In the genomic region with DNA sequence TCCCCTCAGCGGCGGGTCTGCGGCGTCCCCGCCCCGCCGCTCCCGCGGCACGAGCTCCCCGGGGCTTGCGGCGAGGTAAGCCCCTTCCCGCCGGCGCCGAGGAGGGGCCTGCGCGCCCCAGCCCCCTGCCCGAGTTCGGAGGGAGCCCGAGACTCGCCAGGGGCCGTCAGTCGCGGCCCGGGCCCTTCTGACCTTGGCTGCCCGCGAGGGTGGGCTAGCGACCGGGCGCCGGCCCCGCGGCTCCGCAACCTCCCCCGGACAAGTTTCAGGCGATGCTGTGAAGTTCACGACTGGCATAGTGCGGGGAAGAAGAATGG, we compare ENCODE assay signal across 8 cellular contexts. TPM values are rescaled to one million over a fixed set of nuclear protein-coding genes. Genes with fewer than 3 reads are reported as not detected.
DNase-seq lines count a peak whose midpoint lies in the region; ATAC-seq and TF ChIP-seq lines count a peak whose summit lies in the region.

No MANE protein-coding gene starts in this region.

- 1% methylated on average over 40 of the region's 40 CpGs for WGBS in thymus

- no peaks in the 10 kb centered on the region for H3K4me1 ChIP-seq in thymus (ENCODE audit: control insufficient read depth, insufficient read depth, low read length)

- H3K27ac ChIP-seq in angular gyrus (ENCODE audit: low read depth, low read length): peak overlapping the region; percentile 66
- peak overlapping the region; percentile 65 for H3K27ac ChIP-seq in thymus (ENCODE audit: low read depth)

- peak overlapping the region; percentile 56 for H3K4me3 ChIP-seq in HFF-Myc (replicated peaks; ENCODE audit: low read depth, low read length)
- peak overlapping the region; percentile 65 for H3K4me3 ChIP-seq in thymus (ENCODE audit: low read length)

- H3K27me3 ChIP-seq in thymus (ENCODE audit: control insufficient read depth, insufficient read depth): no peaks in the 10 kb centered on the region

- no peak for ATAC-seq in left lobe of liver
- ATAC-seq in HG03025 (IDR thresholded peaks at IDR 0.05; ENCODE audit: low FRiP score, unreplicated experiment): no peak

- DNase-seq in AG20443 (ENCODE audit: low spot score) (peak; percentile 7), HFF-Myc (ENCODE audit: extremely low read depth, low read depth) (no peak), left lobe of liver (ENCODE audit: low spot score) (peak; percentile 43), NCI-H345 treated with DMSO at 0.1 percent for 48 hours (lab: John Stamatoyannopoulos, UW; ENCODE audit: unreplicated experiment) (no peak), NCI-H2107 (lab: John Stamatoyannopoulos, UW) (no peak)

- no peaks in the 10 kb centered on the region for H3K36me3 ChIP-seq in thymus (ENCODE audit: control insufficient read depth, insufficient read depth)

- H3K9me3 ChIP-seq in thymus (ENCODE audit: control insufficient read depth): no peaks in the 10 kb centered on the region

- TF ChIP-seq CTCF in HFF-Myc (IDR thresholded peaks at IDR 0.05; ENCODE audit: low read depth, low read length, missing control alignments): no peak

RNA-seq across cellular contexts. Expression of a gene that starts 0.6 kb away (rescaled TPM):
- 1.7 TPM for total RNA-seq in left lobe of liver
- 0.98 TPM for polyA plus RNA-seq in thymus

Comparison
In these comparisons a context has a peak if more than half of its experiments do, and no peak if none do; other contexts are left out.
1. DNase-seq: peak in AG20443 (single experiment) and left lobe of liver (single experiment); none in HFF-Myc (single experiment), NCI-H345 treated with DMSO at 0.1 percent for 48 hours (single experiment) and NCI-H2107 (single experiment).